ENCODE assay signal across 8 cellular contexts in the genomic region with DNA sequence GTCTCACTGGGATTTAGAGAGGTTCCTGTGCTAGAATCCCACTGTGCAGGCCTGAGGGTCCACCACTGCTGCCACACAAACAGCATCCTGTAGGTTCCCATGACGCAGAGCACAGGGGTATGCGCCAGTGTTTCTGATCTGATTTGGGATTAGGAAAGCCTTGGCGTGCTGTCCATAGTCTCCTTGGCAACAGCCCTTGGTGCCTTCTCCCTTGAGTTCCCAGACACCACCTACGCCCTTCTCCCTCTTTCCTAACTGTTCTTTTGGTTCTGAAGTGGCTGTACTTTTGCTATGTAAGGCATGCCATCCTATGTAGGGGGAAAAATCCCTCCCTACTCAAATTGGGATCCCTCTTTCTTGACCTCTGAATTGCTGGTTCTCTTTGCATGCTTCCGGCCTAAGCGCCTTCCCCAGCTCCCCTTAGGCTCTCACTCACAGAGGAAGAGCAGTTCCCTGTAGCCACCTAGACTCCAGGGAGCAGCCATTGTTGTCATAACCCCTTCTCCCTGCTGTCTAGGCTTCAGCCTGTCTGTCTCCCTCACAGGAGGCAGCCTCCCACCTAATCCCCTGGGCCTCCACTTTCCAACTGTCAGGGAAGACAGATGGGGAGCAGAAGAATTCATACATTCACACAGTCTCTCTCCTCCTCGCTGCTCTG. TPM values are rescaled to one million over a fixed set of nuclear protein-coding genes. Genes with fewer than 3 reads are reported as not detected.
A peak's percentile ranks its signal among the peaks of the same experiment; 100 is the strongest.
DNase-seq lines count a peak whose midpoint lies in the region; ATAC-seq, FAIRE-seq and TF ChIP-seq lines count a peak whose summit lies in the region.

No MANE protein-coding gene starts in this region.

- FAIRE-seq in GM12891 (lab: Jason Lieb, UNC), result no peak

- H3K27me3 ChIP-seq in DOHH2 (ENCODE audit: control insufficient read depth, low read length) (no peaks in the 10 kb centered on the region), mucosa of rectum (ENCODE audit: control insufficient read depth in 2 of 2, insufficient read depth in 2 of 2, low read length in 2 of 2) (no peaks in the 10 kb centered on the region)

- POLR2A ChIA-PET in activated CD4-positive, alpha-beta memory T cell treated with anti-CD3 and anti-CD28 coated beads for 36 hours (lab: Charles Lee), result interaction anchor here (0.8 kb wide), 1 partner anchor 196 kb away, joined by 3 read pairs; a partner anchor contains a TSS

- H3K79me2 ChIP-seq in DOHH2 (ENCODE audit: control insufficient read depth, low read length), result peaks cover 8% of the 10 kb centered on the region

- H3K4me3 ChIP-seq in DOHH2 (ENCODE audit: low read length) (peak overlapping the region; percentile 79), mucosa of rectum (ENCODE audit: low read length in 2 of 2) (peak overlapping the region in 1 of 2 donors; percentile 42)

- no peaks in the 10 kb centered on the region for H3K27me3 Mint-ChIP-seq in activated CD4-positive, alpha-beta memory T cell treated with anti-CD3 and anti-CD28 coated beads for 36 hours

- H3K4me1 Mint-ChIP-seq in activated CD4-positive, alpha-beta memory T cell treated with anti-CD3 and anti-CD28 coated beads for 36 hours (ENCODE audit: low read depth), result peaks cover 25% of the 10 kb centered on the region

- H4K20me1 ChIP-seq in DOHH2 (ENCODE audit: control insufficient read depth, insufficient read depth, low read depth, low read length), result no peaks in the 10 kb centered on the region

- ATAC-seq in GM21786 (IDR thresholded peaks at IDR 0.05; ENCODE audit: unreplicated experiment), result peak; percentile 30

- no peaks in the 10 kb centered on the region for H3K9me3 Mint-ChIP-seq in activated CD4-positive, alpha-beta memory T cell treated with anti-CD3 and anti-CD28 coated beads for 36 hours

- H3K4me1 ChIP-seq in DOHH2 (ENCODE audit: control insufficient read depth, low read length), result peaks cover 73% of the 10 kb centered on the region
- H3K4me1 ChIP-seq in mucosa of rectum (ENCODE audit: control insufficient read depth in 2 of 2, insufficient read depth in 2 of 2, low read length in 2 of 2), result peaks cover 12 to 14% of the 10 kb centered on the region in 2 donors

- no peak overlapping the region for H3K9ac ChIP-seq in mucosa of rectum (ENCODE audit: low read depth in 1 of 2, low read length in 2 of 2)

- no peak; the same call in 1 of the 2 replicates for TF ChIP-seq POLR2A in GM12891 (IDR thresholded peaks at IDR 0.05; ENCODE audit: low read depth, low read length)

- peak overlapping the region; percentile 72 for H3K4me3 Mint-ChIP-seq in activated CD4-positive, alpha-beta memory T cell treated with anti-CD3 and anti-CD28 coated beads for 36 hours

- peak overlapping the region; percentile 96 for H3K4me2 ChIP-seq in DOHH2 (ENCODE audit: low read length)

- no peaks in the 10 kb centered on the region for H3K36me3 ChIP-seq in DOHH2 (ENCODE audit: control insufficient read depth, low read length)
- H3K36me3 ChIP-seq in mucosa of rectum (ENCODE audit: control insufficient read depth in 2 of 2, insufficient read depth in 2 of 2, low read length in 2 of 2), result no peaks in the 10 kb centered on the region

- CTCF ChIA-PET in activated CD4-positive, alpha-beta memory T cell treated with anti-CD3 and anti-CD28 coated beads for 36 hours (lab: Charles Lee), result interaction anchor here (1.3 kb wide), 1 partner anchor 14 kb away, joined by 3 read pairs; no protein-coding TSS in a partner anchor

- intact Hi-C loops in activated CD4-positive, alpha-beta memory T cell treated with anti-CD3 and anti-CD28 coated beads for 36 hours (cut with micrococcal nuclease), result no loop called here

- no peak for TF ChIP-seq CTCF in DOHH2 (IDR thresholded peaks at IDR 0.05; ENCODE audit: low read depth, low read length, poor library complexity, severe bottlenecking)
- no peak for TF ChIP-seq CTCF in GM20000 (IDR thresholded peaks at IDR 0.05; ENCODE audit: extremely low read depth, missing control alignments)

- no peaks in the 10 kb centered on the region for H3K9me2 ChIP-seq in DOHH2 (replicated peaks; ENCODE audit: control insufficient read depth, low read length)

- peaks cover 5% of the 10 kb centered on the region for H3F3A ChIP-seq in DOHH2 (ENCODE audit: control insufficient read depth, insufficient read depth)

- H3K9me3 ChIP-seq in DOHH2 (ENCODE audit: control insufficient read depth, insufficient read depth, low read length) (no peaks in the 10 kb centered on the region), mucosa of rectum (ENCODE audit: control insufficient read depth in 2 of 2, low read length in 2 of 2) (no peaks in the 10 kb centered on the region)

- no peaks in the 10 kb centered on the region for H3K36me3 Mint-ChIP-seq in activated CD4-positive, alpha-beta memory T cell treated with anti-CD3 and anti-CD28 coated beads for 36 hours

- peak overlapping the region; percentile 93 for H3K27ac Mint-ChIP-seq in activated CD4-positive, alpha-beta memory T cell treated with anti-CD3 and anti-CD28 coated beads for 36 hours

- no peak for DNase-seq in activated CD4-positive, alpha-beta memory T cell treated with anti-CD3 and anti-CD28 coated beads for 36 hours
- DNase-seq in GM12891 (ENCODE audit: insufficient read length, low spot score) (no peak), GM20000 (ENCODE audit: low spot score) (no peak), 8988T (no peak), RKO (ENCODE audit: low spot score) (no peak)

- H3K27ac ChIP-seq in DOHH2 (ENCODE audit: low read depth, low read length) (peak overlapping the region; percentile 85), mucosa of rectum (ENCODE audit: low read depth in 2 of 2, low read length in 2 of 2) (peak overlapping the region; percentile 30 to 54)

TF ChIP-seq in GM12891, 5 proteins besides CTCF, POLR2A, EP300 and RAD21:
- TF ChIP-seq POLR2AphosphoS5 (IDR thresholded peaks at IDR 0.05; ENCODE audit: low read depth, low read length) (no peak), POU2F2 (IDR thresholded peaks at IDR 0.05; ENCODE audit: low read depth, low read length) (no peak), SPI1 (IDR thresholded peaks at IDR 0.05; ENCODE audit: low read depth, low read length) (no peak), TAF1 (IDR thresholded peaks at IDR 0.05; ENCODE audit: low read depth, low read length) (no peak), PAX5 (IDR thresholded peaks at IDR 0.05; ENCODE audit: insufficient read depth, low read length, severe bottlenecking) (no peak)

RNA-seq across cellular contexts. Expression of a gene that starts 14.8 kb away (rescaled TPM):
- 1 to 10 TPM; 9.7 to 9.9 TPM for total RNA-seq in activated CD4-positive, alpha-beta memory T cell treated with anti-CD3 and anti-CD28 coated beads for 36 hours
- 3.4 TPM for polyA plus RNA-seq in GM12891 (2012; ENCODE audit: low read depth, missing spikeins)
